Comparison of ENCODE assay signal across 14 cellular contexts in genomic region chr22:41598081-41598480, GRCh38. TPM values are rescaled to one million over a fixed set of nuclear protein-coding genes. Genes with fewer than 3 reads are reported as not detected.
A peak's percentile ranks its signal among the peaks of the same experiment; 100 is the strongest.
DNase-seq lines count a peak whose midpoint lies in the region; ATAC-seq and TF ChIP-seq lines count a peak whose summit lies in the region.
"Had no signal": no experiment of that assay in that cellular context is flagged by ENCODE, and none has a peak within 500 bp of the region (broad histone marks: within the 10 kb centered on the region; RNA-seq: fewer than 3 reads in every experiment).

No MANE protein-coding gene starts in this region.

- DNase-seq in EL (peak; percentile 82), fibroblast of mammary gland (ENCODE audit: low read depth) (peak; percentile 82), renal cortical epithelial cell (ENCODE audit: low read depth) (peak; percentile 76), erythroblast (lab: John Stamatoyannopoulos, UW) (no peak), DMS 273 (lab: John Stamatoyannopoulos, UW; ENCODE audit: unreplicated experiment) (no peak), DMS79 treated with DMSO at 0.1 percent for 48 hours (lab: John Stamatoyannopoulos, UW) (no peak), mucosa of gallbladder (ENCODE audit: low spot score) (no peak)
- DNase-seq: activated CD4-positive, alpha-beta memory T cell treated with anti-CD3 and anti-CD28 coated beads for 36 hours; activated naive CD4-positive, alpha-beta T cell treated with anti-CD3 and anti-CD28 coated beads, Interleukin-2, amount 50 U/mL, for 16 hours; Caco-2; left cardiac atrium; NCI-H510A treated with DMSO at 0.1 percent for 48 hours had no signal

- no peak overlapping the region for H3K4me3 ChIP-seq in fibroblast of mammary gland (ENCODE audit: control insufficient read depth, low read depth, low read length)
- H3K4me3 ChIP-seq: vagina had no signal

- TF ChIP-seq POLR2A in erythroblast (IDR thresholded peaks at IDR 0.05; ENCODE audit: low read length) = no peak

- TF ChIP-seq CTCF in fibroblast of mammary gland (conservative IDR thresholded peaks at IDR 0.05; ENCODE audit: control insufficient read depth, insufficient read depth, low read depth, low read length) = peak; percentile 14

- peak; percentile 91 for ATAC-seq in SK-N-SH treated with all-trans-retinoic acid at 6 μM for 48 hours

TF ChIP-seq in SK-N-SH treated with all-trans-retinoic acid at 6 μM for 48 hours, 23 proteins besides CTCF, POLR2A, EP300 and RAD21:
- no peak for TF ChIP-seq RARB (CRISPR knock-in tag; IDR thresholded peaks at IDR 0.05)
- TF ChIP-seq CSDC2 (CRISPR knock-in tag; IDR thresholded peaks at IDR 0.05) = no peak
- TF ChIP-seq, protein P1, sequence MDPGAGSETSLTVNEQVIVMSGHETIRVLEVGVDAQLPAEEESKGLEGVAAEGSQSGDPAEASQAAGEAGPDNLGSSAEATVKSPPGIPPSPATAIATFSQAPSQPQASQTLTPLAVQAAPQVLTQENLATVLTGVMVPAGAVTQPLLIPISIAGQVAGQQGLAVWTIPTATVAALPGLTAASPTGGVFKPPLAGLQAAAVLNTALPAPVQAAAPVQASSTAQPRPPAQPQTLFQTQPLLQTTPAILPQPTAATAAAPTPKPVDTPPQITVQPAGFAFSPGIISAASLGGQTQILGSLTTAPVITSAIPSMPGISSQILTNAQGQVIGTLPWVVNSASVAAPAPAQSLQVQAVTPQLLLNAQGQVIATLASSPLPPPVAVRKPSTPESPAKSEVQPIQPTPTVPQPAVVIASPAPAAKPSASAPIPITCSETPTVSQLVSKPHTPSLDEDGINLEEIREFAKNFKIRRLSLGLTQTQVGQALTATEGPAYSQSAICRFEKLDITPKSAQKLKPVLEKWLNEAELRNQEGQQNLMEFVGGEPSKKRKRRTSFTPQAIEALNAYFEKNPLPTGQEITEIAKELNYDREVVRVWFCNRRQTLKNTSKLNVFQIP (CRISPR knock-in tag; IDR thresholded peaks at IDR 0.05; ENCODE audit: borderline replicate concordance, low read depth) = no peak
- no peak for TF ChIP-seq TSHZ2 (CRISPR knock-in tag; IDR thresholded peaks at IDR 0.05)
- no peak for TF ChIP-seq CSRNP3 (CRISPR knock-in tag; IDR thresholded peaks at IDR 0.05)
- TF ChIP-seq ZC3H10 (CRISPR knock-in tag; IDR thresholded peaks at IDR 0.05) = no peak
- no peak for TF ChIP-seq ZNF70 (CRISPR knock-in tag; IDR thresholded peaks at IDR 0.05)
- TF ChIP-seq, protein P2, sequence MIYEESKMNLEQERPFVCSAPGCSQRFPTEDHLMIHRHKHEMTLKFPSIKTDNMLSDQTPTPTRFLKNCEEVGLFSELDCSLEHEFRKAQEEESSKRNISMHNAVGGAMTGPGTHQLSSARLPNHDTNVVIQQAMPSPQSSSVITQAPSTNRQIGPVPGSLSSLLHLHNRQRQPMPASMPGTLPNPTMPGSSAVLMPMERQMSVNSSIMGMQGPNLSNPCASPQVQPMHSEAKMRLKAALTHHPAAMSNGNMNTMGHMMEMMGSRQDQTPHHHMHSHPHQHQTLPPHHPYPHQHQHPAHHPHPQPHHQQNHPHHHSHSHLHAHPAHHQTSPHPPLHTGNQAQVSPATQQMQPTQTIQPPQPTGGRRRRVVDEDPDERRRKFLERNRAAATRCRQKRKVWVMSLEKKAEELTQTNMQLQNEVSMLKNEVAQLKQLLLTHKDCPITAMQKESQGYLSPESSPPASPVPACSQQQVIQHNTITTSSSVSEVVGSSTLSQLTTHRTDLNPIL (CRISPR knock-in tag; IDR thresholded peaks at IDR 0.05; ENCODE audit: low read depth) = no peak
- no peak for TF ChIP-seq TCF4 (CRISPR knock-in tag; IDR thresholded peaks at IDR 0.05; ENCODE audit: borderline replicate concordance)
- no peak for TF ChIP-seq GLIS3 (CRISPR knock-in tag; IDR thresholded peaks at IDR 0.05)
- TF ChIP-seq BACH2 (CRISPR knock-in tag; IDR thresholded peaks at IDR 0.05; ENCODE audit: borderline replicate concordance) = no peak

RNA-seq across cellular contexts. Expression of gene PMM1, which starts 8.4 kb away (rescaled TPM):
- total RNA-seq in renal cortical epithelial cell = 9.9 and 14.6 TPM in 2 replicates
- total RNA-seq in mucosa of gallbladder = 80.4 TPM

RNA-seq across cellular contexts. Expression of gene DESI1, which starts 22.8 kb away (rescaled TPM):
- total RNA-seq in renal cortical epithelial cell (17.5 and 27.8 TPM in 2 replicates), mucosa of gallbladder (39.4 TPM)

RNA-seq across cellular contexts. Expression of gene XRCC6, which starts 23.0 kb away (rescaled TPM):
- total RNA-seq in renal cortical epithelial cell (320 and 484 TPM in 2 replicates), mucosa of gallbladder (170 TPM)

RNA-seq across cellular contexts. Expression of gene CSDC2, which starts 37.3 kb away (rescaled TPM):
- 0.69 and 3.2 TPM in 2 replicates for total RNA-seq in renal cortical epithelial cell
- total RNA-seq in mucosa of gallbladder = 3.7 TPM
- total RNA-seq: activated CD4-positive, alpha-beta memory T cell treated with anti-CD3 and anti-CD28 coated beads for 36 hours had no signal

RNA-seq across cellular contexts. Expression of gene POLR3H, which starts 53.8 kb away (rescaled TPM):
- total RNA-seq in renal cortical epithelial cell = 17.4 and 38.8 TPM in 2 replicates
- 26.0 TPM for total RNA-seq in mucosa of gallbladder

Comparison
In these comparisons a context has a peak if more than half of its experiments do, and no peak if none do; other contexts are left out.
1. DNase-seq: peak in EL (single experiment), fibroblast of mammary gland (single experiment) and renal cortical epithelial cell (single experiment); none in erythroblast (0 of 2), DMS 273 (single experiment), DMS79 treated with DMSO at 0.1 percent for 48 hours (single experiment) and mucosa of gallbladder (single experiment).